7 cellular contexts compared by ENCODE assay signal in genomic region chr7:104207348-104207730, GRCh38. TPM values are rescaled to one million over a fixed set of nuclear protein-coding genes. Genes with fewer than 3 reads are reported as not detected.
DNase-seq lines count a peak whose midpoint lies in the region; ATAC-seq, FAIRE-seq and TF ChIP-seq lines count a peak whose summit lies in the region.

No MANE protein-coding gene starts in this region.

- H3K4me2 ChIP-seq in keratinocyte (ENCODE audit: control insufficient read depth, extremely low read depth, insufficient read depth, low read depth, low read length) = peak overlapping the region; percentile 97

- peaks cover 41% of the 10 kb centered on the region for H3K79me2 ChIP-seq in keratinocyte (ENCODE audit: control insufficient read depth, insufficient read depth, low read length)

- peak overlapping the region; percentile 64; the same call in 1 of the 2 replicates for H3K27ac ChIP-seq in HUES6 (ENCODE audit: low read depth, low read length)
- H3K27ac ChIP-seq in keratinocyte (ENCODE audit: control insufficient read depth, insufficient read depth, low read length) = peak overlapping the region; percentile 78

- H3K9ac ChIP-seq in HUES6 (ENCODE audit: low read length) = peak overlapping the region; percentile 96
- H3K9ac ChIP-seq in keratinocyte (ENCODE audit: control insufficient read depth, extremely low read depth, insufficient read depth, low read length) = peak overlapping the region; percentile 82

- H3K9me1 ChIP-seq in keratinocyte (ENCODE audit: control insufficient read depth, extremely low read depth, insufficient read depth, low read length) = no peaks in the 10 kb centered on the region

- TF ChIP-seq CTCF in GM12865 (IDR thresholded peaks at IDR 0.05; ENCODE audit: insufficient read depth, low read depth, low read length, missing control alignments) = no peak
- TF ChIP-seq CTCF in astrocyte of the spinal cord (IDR thresholded peaks at IDR 0.05; ENCODE audit: low read depth, low read length) = no peak
- no peak for TF ChIP-seq CTCF in keratinocyte (optimal IDR thresholded peaks at IDR 0.05 in 1 of 3, IDR thresholded peaks at IDR 0.05 in 1 of 3, conservative IDR thresholded peaks at IDR 0.05 in 1 of 3; ENCODE audit: extremely low read depth in 1 of 3, insufficient read depth in 2 of 3, low read length in 3 of 3)

- no peaks in the 10 kb centered on the region for H3K27me3 ChIP-seq in HUES6 (ENCODE audit: control insufficient read depth, insufficient read depth, low read length)
- H3K27me3 ChIP-seq in keratinocyte (ENCODE audit: control insufficient read depth, extremely low read depth, insufficient read depth, low read length) = no peaks in the 10 kb centered on the region

- dilution Hi-C loops in keratinocyte (cut with MboI; ENCODE audit: extremely low pct_ligation_motif_present, low sequenced_read_pairs) = no loop called here

- H3K4me3 ChIP-seq in GM12865 (ENCODE audit: low read depth, low read length) (peak overlapping the region; percentile 90), HUES6 (ENCODE audit: low read depth, low read length) (peak overlapping the region; percentile 97), astrocyte of the spinal cord (ENCODE audit: low read depth, low read length) (peak overlapping the region; percentile 99), keratinocyte (ENCODE audit: control insufficient read depth in 2 of 3, extremely low read depth in 1 of 3, insufficient read depth in 2 of 3, low read depth in 1 of 3, low read length in 3 of 3) (peak overlapping the region; percentile 67 to 88 (median 86))

- peak overlapping the region; percentile 99 for H2AFZ ChIP-seq in keratinocyte (ENCODE audit: control insufficient read depth, low read length)

- H3K4me1 ChIP-seq in HUES6 (ENCODE audit: control insufficient read depth, insufficient read depth, low read length) (peaks cover 2% of the 10 kb centered on the region; the same call in 1 of the 2 replicates), keratinocyte (ENCODE audit: control insufficient read depth, extremely low read depth, insufficient read depth, low read length) (peaks cover 16% of the 10 kb centered on the region)

- H4K20me1 ChIP-seq in keratinocyte (ENCODE audit: control insufficient read depth, extremely low read depth, insufficient read depth, low read length) = no peaks in the 10 kb centered on the region

- in situ Hi-C loops in astrocyte of the spinal cord (cut with HindIII; ENCODE audit: low sequenced_read_pairs) = no loop called here

- no peak for FAIRE-seq in keratinocyte (lab: Jason Lieb, UNC)

- peak; percentile 30 for ATAC-seq in GM21526 (IDR thresholded peaks at IDR 0.05; ENCODE audit: low FRiP score, unreplicated experiment)
- ATAC-seq in stimulated activated naive CD8-positive, alpha-beta T cell treated with anti-CD3 and anti-CD28 coated beads, Interleukin-15, Interleukin-2, amounts not matched to agents 100 U/mL and 50 U/mL, for 24 hours = peak; percentile 25

- peak; percentile 25 for DNase-seq in GM12865 (ENCODE audit: low read depth)
- peak; percentile 36 for DNase-seq in astrocyte of the spinal cord (ENCODE audit: low read depth, low spot score)
- no peak for DNase-seq in keratinocyte (ENCODE audit: low read depth, low spot score)
- DNase-seq in stimulated activated naive CD8-positive, alpha-beta T cell treated with anti-CD3 and anti-CD28 coated beads, Interleukin-15, Interleukin-2, amounts not matched to agents 100 U/mL and 50 U/mL, for 24 hours = peak; percentile 9
- no peak for DNase-seq in glomerular visceral epithelial cell (ENCODE audit: extremely low spot score)

- H3K9me3 ChIP-seq in HUES6 (ENCODE audit: control insufficient read depth, insufficient read depth, low read depth, low read length) (peaks cover 6% of the 10 kb centered on the region), keratinocyte (ENCODE audit: control insufficient read depth, low read depth, low read length) (no peaks in the 10 kb centered on the region)

- H3K36me3 ChIP-seq in HUES6 (ENCODE audit: control insufficient read depth, insufficient read depth, low read length) (peaks cover 16% of the 10 kb centered on the region), keratinocyte (ENCODE audit: control insufficient read depth in 2 of 2, extremely low read depth in 1 of 2, insufficient read depth in 2 of 2, low read length in 2 of 2) (peaks cover 4% of the 10 kb centered on the region in 2 experiments)

RNA-seq across cellular contexts. Expression of gene ORC5, which starts 0.5 kb away (rescaled TPM):
- 12.2 to 17.9 TPM (median 13.5 TPM) in 3 replicates for polyA plus RNA-seq in keratinocyte
- 14.1 TPM for polyA plus RNA-seq in keratinocyte (2011; ENCODE audit: low read depth)
- polyA plus RNA-seq in keratinocyte (2011; cell fraction: cytosol; rRNA removed) = 8.9 and 13.5 TPM in 2 replicates
- 14.6 and 22.1 TPM in 2 replicates for polyA plus RNA-seq in keratinocyte (2011; cell fraction: nucleus; rRNA removed)
- 23.3 and 24.9 TPM in 2 replicates for polyA plus RNA-seq in keratinocyte (2012; ENCODE audit: low replicate concordance)
- polyA minus RNA-seq in keratinocyte = 9.4 to 15.1 TPM (median 12.2 TPM) in 3 replicates
- polyA minus RNA-seq in keratinocyte (2011; cell fraction: cytosol; rRNA and poly(A)+ RNA removed) = 9.4 TPM
- 10.8 and 18.3 TPM in 2 replicates for polyA minus RNA-seq in keratinocyte (2011; cell fraction: nucleus; rRNA and poly(A)+ RNA removed)

Comparison
In these comparisons a context has a peak if more than half of its experiments do, and no peak if none do; other contexts are left out.
1. DNase-seq: peak in GM12865 (single experiment), astrocyte of the spinal cord (single experiment) and stimulated activated naive CD8-positive, alpha-beta T cell treated with anti-CD3 and anti-CD28 coated beads, Interleukin-15, Interleukin-2, amounts not matched to agents 100 U/mL and 50 U/mL, for 24 hours (single experiment); none in keratinocyte (single experiment) and glomerular visceral epithelial cell (single experiment).
2. Peak in every context shown above with its lines, with median percentiles within 50 percentile points of each other: H3K4me3 ChIP-seq.